9 cellular contexts compared by ENCODE assay signal in genomic region chr14:19878029-19878642, GRCh38. TPM values are rescaled to one million over a fixed set of nuclear protein-coding genes. Genes with fewer than 3 reads are reported as not detected.
DNase-seq lines count a peak whose midpoint lies in the region; ATAC-seq and TF ChIP-seq lines count a peak whose summit lies in the region.
"Had no signal": no experiment of that assay in that cellular context is flagged by ENCODE, and none has a peak within 500 bp of the region (broad histone marks: within the 10 kb centered on the region; RNA-seq: fewer than 3 reads in every experiment).

No MANE protein-coding gene starts in this region.

- H3K9me3 ChIP-seq in cardiac muscle cell (ENCODE audit: low read depth) (no peaks in the 10 kb centered on the region), right cardiac atrium (ENCODE audit: control insufficient read depth, low read length) (no peaks in the 10 kb centered on the region), esophagus squamous epithelium (no peaks in the 10 kb centered on the region), tibial nerve (peaks cover 0 to 4% (median 0%) of the 10 kb centered on the region in 4 donors)

- TF ChIP-seq CTCF in cardiac muscle cell (IDR thresholded peaks at IDR 0.05; ENCODE audit: low read depth, low read length) (peak; percentile 27), esophagus squamous epithelium (IDR thresholded peaks at IDR 0.05) (peak in 4 of 6 experiments; percentile 11 to 44 (median 36)), tibial nerve (IDR thresholded peaks at IDR 0.05) (peak in 3 of 5 experiments; percentile 7 to 37 (median 17))

- TF ChIP-seq POLR2A in esophagus squamous epithelium (IDR thresholded peaks at IDR 0.05) (no peak), tibial nerve (IDR thresholded peaks at IDR 0.05) (no peak)

- no peaks in the 10 kb centered on the region for H3K27me3 ChIP-seq in cardiac muscle cell
- H3K27me3 ChIP-seq in right cardiac atrium (ENCODE audit: control insufficient read depth, insufficient read depth), result no peaks in the 10 kb centered on the region
- H3K27me3 ChIP-seq in esophagus squamous epithelium, result no peaks in the 10 kb centered on the region
- no peaks in the 10 kb centered on the region for H3K27me3 ChIP-seq in tibial nerve

- H3K4me3 ChIP-seq in cardiac muscle cell (no peak overlapping the region), right cardiac atrium (ENCODE audit: low read length) (no peak overlapping the region), esophagus squamous epithelium (no peak overlapping the region), tibial nerve (no peak overlapping the region)

- DNase-seq in cardiac muscle cell (ENCODE audit: low read depth in 1 of 2, low spot score in 1 of 2) (no peak), right cardiac atrium (no peak), NCI-H69 (lab: John Stamatoyannopoulos, UW) (peak; percentile 6), esophagus squamous epithelium (lab: John Stamatoyannopoulos, UW) (no peak), tibial nerve (ENCODE audit: low spot score in 2 of 2) (no peak), NCI-H446 treated with DMSO at 0.1 percent for 48 hours (lab: John Stamatoyannopoulos, UW) (no peak)
- no peak for DNase-seq in stimulated activated naive CD8-positive, alpha-beta T cell treated with anti-CD3 and anti-CD28 coated beads, Interleukin-15, Interleukin-2, amounts not matched to agents 100 U/mL and 50 U/mL, for 24 hours

- ATAC-seq in right cardiac atrium, result no peak
- no peak for ATAC-seq in GM21367 (IDR thresholded peaks at IDR 0.05; ENCODE audit: unreplicated experiment)
- no peak for ATAC-seq in stimulated activated naive CD8-positive, alpha-beta T cell treated with anti-CD3 and anti-CD28 coated beads, Interleukin-15, Interleukin-2, amounts not matched to agents 100 U/mL and 50 U/mL, for 24 hours

- no peaks in the 10 kb centered on the region for H3K36me3 ChIP-seq in cardiac muscle cell
- H3K36me3 ChIP-seq in esophagus squamous epithelium, result no peaks in the 10 kb centered on the region
- H3K36me3 ChIP-seq in tibial nerve, result no peaks in the 10 kb centered on the region

- no peak for TF ChIP-seq EP300 in tibial nerve (IDR thresholded peaks at IDR 0.05)

- H3K27ac ChIP-seq in cardiac muscle cell (no peak overlapping the region), right cardiac atrium (ENCODE audit: low read length) (no peak overlapping the region), esophagus squamous epithelium (no peak overlapping the region), tibial nerve (no peak overlapping the region)

- intact Hi-C loops in right cardiac atrium (cut with DNase I), result no loop called here
- intact Hi-C loops in esophagus squamous epithelium (cut with DNase I), result no loop called here

- H3K4me1 ChIP-seq in cardiac muscle cell (ENCODE audit: low read depth) (no peaks in the 10 kb centered on the region), right cardiac atrium (ENCODE audit: control insufficient read depth, insufficient read depth, low read length) (no peaks in the 10 kb centered on the region), esophagus squamous epithelium (no peaks in the 10 kb centered on the region), tibial nerve (no peaks in the 10 kb centered on the region)

RNA-seq across cellular contexts. Expression of gene OR4K2, which starts 3.2 kb away (rescaled TPM):
- not detected in 2 replicates for total RNA-seq in cardiac muscle cell
- not detected in 2 replicates for polyA plus RNA-seq in cardiac muscle cell
- not detected for total RNA-seq in right cardiac atrium
- not detected for polyA plus RNA-seq in right cardiac atrium
- total RNA-seq in esophagus squamous epithelium, result not detected
- under 1 TPM in 1 of 4 donors, not detected in 3; 0.63 TPM for total RNA-seq in tibial nerve
- total RNA-seq: renal cortical epithelial cell had no signal

RNA-seq across cellular contexts. Expression of gene OR4K5, which starts 42.3 kb away (rescaled TPM):
- total RNA-seq in cardiac muscle cell (not detected in 2 replicates), right cardiac atrium (not detected), esophagus squamous epithelium (not detected), tibial nerve (not detected)
- polyA plus RNA-seq in cardiac muscle cell (not detected in 2 replicates), right cardiac atrium (not detected)
- total RNA-seq: renal cortical epithelial cell had no signal

RNA-seq across cellular contexts. Expression of gene OR4K1, which starts 52.6 kb away (rescaled TPM):
- not detected in 2 replicates for total RNA-seq in cardiac muscle cell
- not detected in 2 replicates for polyA plus RNA-seq in cardiac muscle cell
- not detected for total RNA-seq in right cardiac atrium
- polyA plus RNA-seq in right cardiac atrium, result not detected
- total RNA-seq in esophagus squamous epithelium, result not detected
- not detected for total RNA-seq in tibial nerve
- total RNA-seq: renal cortical epithelial cell had no signal
